Comparison of ENCODE assay signal across 8 cellular contexts in genomic region chr6:41591859-41592502, GRCh38. TPM values are rescaled to one million over a fixed set of nuclear protein-coding genes. Genes with fewer than 3 reads are reported as not detected.
DNase-seq lines count a peak whose midpoint lies in the region; ATAC-seq and TF ChIP-seq lines count a peak whose summit lies in the region.

No MANE protein-coding gene starts in this region.

- CTCF ChIA-PET in CD8-positive, alpha-beta T cell (lab: Charles Lee), result interaction anchor here (0.7 to 10.5 kb wide), 22 partner anchors 9 to 410 kb away, joined by 3 to 160 read pairs (median 4); no protein-coding TSS in a partner anchor

- ATAC-seq in CD8-positive, alpha-beta T cell, result peak; percentile 87
- ATAC-seq in stimulated activated naive CD8-positive, alpha-beta T cell treated with anti-CD3 and anti-CD28 coated beads, Interleukin-15, Interleukin-2, amounts not matched to agents 100 U/mL and 50 U/mL, for 24 hours, result peak; percentile 68
- no peak for ATAC-seq in HG02973 (IDR thresholded peaks at IDR 0.05; ENCODE audit: unreplicated experiment)

- TF ChIP-seq CTCF in CD8-positive, alpha-beta T cell (IDR thresholded peaks at IDR 0.05), result peak; percentile 75
- peak; percentile 85 for TF ChIP-seq CTCF in HL-60 (IDR thresholded peaks at IDR 0.05; ENCODE audit: insufficient read depth, low read length)
- peak; percentile 88 to 98 (median 94) for TF ChIP-seq CTCF in esophagus squamous epithelium (IDR thresholded peaks at IDR 0.05)
- peak; percentile 79 for TF ChIP-seq CTCF in nephron progenitor cell (IDR thresholded peaks at IDR 0.05)

- H3K9me3 Mint-ChIP-seq in CD8-positive, alpha-beta T cell, result no peaks in the 10 kb centered on the region
- no peaks in the 10 kb centered on the region for H3K9me3 Mint-ChIP-seq in nephron progenitor cell

- H3K27me3 ChIP-seq in CD8-positive, alpha-beta T cell (ENCODE audit: insufficient read depth, low read length), result no peaks in the 10 kb centered on the region
- H3K27me3 ChIP-seq in HL-60 (ENCODE audit: insufficient read depth, poor library complexity, severe bottlenecking) (no peaks in the 10 kb centered on the region), esophagus squamous epithelium (no peaks in the 10 kb centered on the region)

- POLR2A ChIA-PET in CD8-positive, alpha-beta T cell (lab: Charles Lee), result no interaction called here

- intact Hi-C loops in CD8-positive, alpha-beta T cell (cut with DNase I, micrococcal nuclease), result loop anchor here (1.0 to 5.0 kb wide), 5 partner anchors 60 to 285 kb away; no protein-coding TSS in a partner anchor
- intact Hi-C loops in esophagus squamous epithelium (cut with DNase I), result loop anchor here (5.0 kb wide), 2 partner anchors 165 to 220 kb away; no protein-coding TSS in a partner anchor

- H3K4me1 Mint-ChIP-seq in CD8-positive, alpha-beta T cell (ENCODE audit: low read depth), result peaks cover 2% of the 10 kb centered on the region
- peaks cover 67% of the 10 kb centered on the region for H3K4me1 Mint-ChIP-seq in nephron progenitor cell

- no peaks in the 10 kb centered on the region for H3K9me3 ChIP-seq in CD8-positive, alpha-beta T cell (ENCODE audit: low read length)
- no peaks in the 10 kb centered on the region for H3K9me3 ChIP-seq in esophagus squamous epithelium

- no peaks in the 10 kb centered on the region for H3K4me1 ChIP-seq in CD8-positive, alpha-beta T cell (ENCODE audit: insufficient read depth, low read length)
- H3K4me1 ChIP-seq in esophagus squamous epithelium, result peaks cover 0 to under 1% (median 0%) of the 10 kb centered on the region in 3 donors

- no peak overlapping the region for H3K4me3 Mint-ChIP-seq in CD8-positive, alpha-beta T cell
- H3K4me3 Mint-ChIP-seq in nephron progenitor cell, result no peak overlapping the region

- no peaks in the 10 kb centered on the region for H3K27me3 Mint-ChIP-seq in CD8-positive, alpha-beta T cell (ENCODE audit: low read depth)
- H3K27me3 Mint-ChIP-seq in nephron progenitor cell (ENCODE audit: low read depth, poor library complexity), result peaks cover 20% of the 10 kb centered on the region

- H3K4me3 ChIP-seq in CD8-positive, alpha-beta T cell (ENCODE audit: low read depth, low read length), result no peak overlapping the region
- H3K4me3 ChIP-seq in HL-60 (replicated peaks; ENCODE audit: insufficient read depth, low read length) (no peak overlapping the region), esophagus squamous epithelium (no peak overlapping the region)

- H3K36me3 Mint-ChIP-seq in CD8-positive, alpha-beta T cell, result peaks cover 16% of the 10 kb centered on the region
- H3K36me3 Mint-ChIP-seq in nephron progenitor cell (ENCODE audit: low read depth), result peaks cover 62% of the 10 kb centered on the region

- H3K27ac Mint-ChIP-seq in CD8-positive, alpha-beta T cell, result no peak overlapping the region
- no peak overlapping the region for H3K27ac Mint-ChIP-seq in nephron progenitor cell

- no peak overlapping the region for H3K27ac ChIP-seq in CD8-positive, alpha-beta T cell (ENCODE audit: low read depth, low read length)
- H3K27ac ChIP-seq in HL-60 (replicated peaks) (no peak overlapping the region), esophagus squamous epithelium (no peak overlapping the region)

- TF ChIP-seq POLR2A in esophagus squamous epithelium (IDR thresholded peaks at IDR 0.05), result no peak

- DNase-seq in CD8-positive, alpha-beta T cell, result peak; percentile 65 to 88 (median 74)
- DNase-seq in HL-60 (ENCODE audit: low read depth in 1 of 2, low spot score in 1 of 2), result peak; percentile 14 to 69
- DNase-seq in OCI-M1 (lab: John Stamatoyannopoulos, UW), result peak; percentile 86
- peak; percentile 79 for DNase-seq in activated T-cell treated with anti-CD3 and anti-CD28 coated beads for 4 hours
- no peak for DNase-seq in esophagus squamous epithelium (lab: John Stamatoyannopoulos, UW)
- DNase-seq in nephron progenitor cell, result peak; percentile 87
- DNase-seq in stimulated activated naive CD8-positive, alpha-beta T cell treated with anti-CD3 and anti-CD28 coated beads, Interleukin-15, Interleukin-2, amounts not matched to agents 100 U/mL and 50 U/mL, for 24 hours, result peak; percentile 81

- no peaks in the 10 kb centered on the region for H3K36me3 ChIP-seq in CD8-positive, alpha-beta T cell (ENCODE audit: insufficient read depth, low read length)
- peaks cover 7 to 90% (median 9%) of the 10 kb centered on the region in 3 donors for H3K36me3 ChIP-seq in esophagus squamous epithelium

- WGBS in esophagus squamous epithelium, 2 donors, result 0 to 8% methylated on average over 4 to 6 of the region's 7 CpGs

RNA-seq across cellular contexts. Expression of gene FOXP4, which starts 45.8 kb away (rescaled TPM):
- total RNA-seq in CD8-positive, alpha-beta T cell, result 10 to 100 TPM in 1 of 2 experiments, 1 to 10 TPM in 1; 9.9 to 11.4 TPM
- total RNA-seq in esophagus squamous epithelium, result 10 to 100 TPM in 1 of 4 donors, 1 to 10 TPM in 3; 2.2 to 10.3 (median 6.8) TPM

RNA-seq across cellular contexts. Expression of gene MDFI, which starts 46.3 kb away (rescaled TPM):
- not detected for total RNA-seq in CD8-positive, alpha-beta T cell
- total RNA-seq in esophagus squamous epithelium, result 100 to 1,000 TPM in 1 of 4 donors, 10 to 100 TPM in 3; 50.5 to 105 (median 81.8) TPM

Comparison
In these comparisons a context has a peak if more than half of its experiments do, and no peak if none do; other contexts are left out.
1. RNA of gene MDFI, which starts 46.3 kb away (total RNA-seq): 50.5 to 105 TPM in esophagus squamous epithelium; not detected in CD8-positive, alpha-beta T cell; every median in the first group is over 10 times any median in the second.
2. Peak in every context shown above with its lines, with median percentiles within 50 percentile points of each other: CTCF ChIP-seq.